ENCODE assay signal across 1 cellular context in genomic region chr11:119027561-119028345, GRCh38.
TF ChIP-seq lines count a peak whose summit lies in the region.

No MANE protein-coding gene starts in this region.

TF ChIP-seq in GM12878, 131 proteins besides CTCF, POLR2A, EP300 and RAD21:
- TF ChIP-seq ZNF384 (IDR thresholded peaks at IDR 0.05; ENCODE audit: borderline replicate concordance, low read depth, low read length) (no peak), TCF12 (IDR thresholded peaks at IDR 0.05; ENCODE audit: low read depth, low read length) (no peak), RFX5 (IDR thresholded peaks at IDR 0.05; ENCODE audit: low read depth, low read length) (no peak), BMI1 (IDR thresholded peaks at IDR 0.05; ENCODE audit: borderline replicate concordance) (no peak), KAT2A (conservative IDR thresholded peaks at IDR 0.05; ENCODE audit: control insufficient read depth, low read depth, low read length) (no peak), CBFB (IDR thresholded peaks at IDR 0.05; ENCODE audit: low read depth) (no peak), ZBTB11 (CRISPR knock-in tag; IDR thresholded peaks at IDR 0.05) (no peak), SUZ12 (IDR thresholded peaks at IDR 0.05; ENCODE audit: unreplicated experiment) (no peak), HSF1 (IDR thresholded peaks at IDR 0.05; ENCODE audit: low read depth, low read length) (no peak), MYB (IDR thresholded peaks at IDR 0.05; ENCODE audit: borderline replicate concordance, low read depth, low read length) (no peak), E2F4 (IDR thresholded peaks at IDR 0.05; ENCODE audit: low read depth, low read length) (no peak), SREBF2 (IDR thresholded peaks at IDR 0.05; ENCODE audit: low read length) (no peak), IRF3 (IDR thresholded peaks at IDR 0.05) (no peak), ZNF207 (IDR thresholded peaks at IDR 0.05; ENCODE audit: borderline replicate concordance) (no peak), SUPT20H (IDR thresholded peaks at IDR 0.05; ENCODE audit: borderline replicate concordance, control insufficient read depth, low read depth, low read length) (no peak), NR2F1 (conservative IDR thresholded peaks at IDR 0.05) (no peak), CUX1 (IDR thresholded peaks at IDR 0.05; ENCODE audit: insufficient replicate concordance, low read depth, low read length) (no peak), NR2C1 (IDR thresholded peaks at IDR 0.05) (no peak), MTA2 (IDR thresholded peaks at IDR 0.05; ENCODE audit: low read depth) (no peak), SMAD5 (IDR thresholded peaks at IDR 0.05; ENCODE audit: low read depth) (no peak)
